27 cellular contexts compared by ENCODE assay signal in genomic region chr11:76916712-76917111, GRCh38.
"Had no signal": no experiment of that assay in that cellular context is flagged by ENCODE, and none has a peak within 500 bp of the region (broad histone marks: within the 10 kb centered on the region; RNA-seq: fewer than 3 reads in every experiment).

No MANE protein-coding gene starts in this region.

- H3K27me3 ChIP-seq: brain microvascular endothelial cell, cardiac muscle cell, Peyer's patch, SJCRH30 had no signal

- H3K27me3 Mint-ChIP-seq: activated CD8-positive, alpha-beta T cell treated with anti-CD3 and anti-CD28 coated beads for 36 hours; activated naive CD4-positive, alpha-beta T cell treated with anti-CD3 and anti-CD28 coated beads, Interleukin-2, amount 10 ng/mL, durations not matched to agents 7 days and 5 days; activated naive CD8-positive, alpha-beta T cell treated with anti-CD3 and anti-CD28 coated beads for 36 hours; T-helper 17 cell had no signal

- DNase-seq: activated CD4-positive, CD25-positive, alpha-beta regulatory T cell; activated CD8-positive, alpha-beta memory T cell treated with anti-CD3 and anti-CD28 coated beads, Interleukin-2, amount 50 U/mL, for 4 hours; activated CD8-positive, alpha-beta T cell treated with anti-CD3 and anti-CD28 coated beads for 36 hours; activated gamma-delta T cell treated with Interleukin-2 at 50 U/mL for 16 hours; activated naive CD4-positive, alpha-beta T cell treated with anti-CD3 and anti-CD28 coated beads, Interleukin-2, amount 10 ng/mL, durations not matched to agents 7 days and 5 days; activated naive CD8-positive, alpha-beta T cell treated with anti-CD3 and anti-CD28 coated beads for 36 hours; activated T-cell treated with anti-CD3 and anti-CD28 coated beads, Interleukin-2, amount 50 U/mL, for 72 hours; brain microvascular endothelial cell; Kasumi-1; KBM-7; NCI-H1048; NCI-H1930; NCI-H2171 treated with DMSO at 0.1 percent for 48 hours; NCI-H226; NCI-H510A treated with DMSO at 0.1 percent for 48 hours; NCI-H69; NK-92 treated with Interleukin-12 subunit alpha and Interleukin-12 subunit beta, amount 100 ng/mL, for 24 hours; Peyer's patch; Right ventricle myocardium superior; SJCRH30; T-helper 17 cell; T-helper 9 cell had no signal

- H3K4me3 Mint-ChIP-seq: activated CD8-positive, alpha-beta T cell treated with anti-CD3 and anti-CD28 coated beads for 36 hours; activated naive CD4-positive, alpha-beta T cell treated with anti-CD3 and anti-CD28 coated beads, Interleukin-2, amount 10 ng/mL, durations not matched to agents 7 days and 5 days; activated naive CD8-positive, alpha-beta T cell treated with anti-CD3 and anti-CD28 coated beads for 36 hours; activated T-cell treated with anti-CD3 and anti-CD28 coated beads, Interleukin-2, amount 50 U/mL, for 72 hours; T-helper 17 cell had no signal

- H3K27ac Mint-ChIP-seq: activated CD8-positive, alpha-beta T cell treated with anti-CD3 and anti-CD28 coated beads for 36 hours; activated naive CD4-positive, alpha-beta T cell treated with anti-CD3 and anti-CD28 coated beads, Interleukin-2, amount 10 ng/mL, durations not matched to agents 7 days and 5 days; activated naive CD8-positive, alpha-beta T cell treated with anti-CD3 and anti-CD28 coated beads for 36 hours; activated T-cell treated with anti-CD3 and anti-CD28 coated beads, Interleukin-2, amount 50 U/mL, for 72 hours; activated T-helper 2 cell treated with anti-CD3 and anti-CD28 coated beads, Interferon-gamma antibody, Interleukin-2, Interleukin-4, amounts not matched to agents 10 μg/mL and 5 μg/mL and 100 μg/mL, durations not matched to agents 14 hours and 24 hours and 36 hours; T-helper 17 cell had no signal

- H3K36me3 ChIP-seq: brain microvascular endothelial cell, cardiac muscle cell, Peyer's patch, SJCRH30 had no signal

- ATAC-seq: activated CD8-positive, alpha-beta T cell treated with anti-CD3 and anti-CD28 coated beads for 36 hours; activated T-cell treated with anti-CD3 and anti-CD28 coated beads, Interleukin-2, amount 50 U/mL, for 72 hours; SK-N-SH treated with all-trans-retinoic acid at 6 μM for 48 hours; T-helper 17 cell had no signal

- FAIRE-seq: TTC549 had no signal

- H3K4me3 ChIP-seq: cardiac muscle cell, Peyer's patch, SJCRH30 had no signal

- H3K36me3 Mint-ChIP-seq: activated naive CD4-positive, alpha-beta T cell treated with anti-CD3 and anti-CD28 coated beads, Interleukin-2, amount 10 ng/mL, durations not matched to agents 7 days and 5 days; activated naive CD8-positive, alpha-beta T cell treated with anti-CD3 and anti-CD28 coated beads for 36 hours had no signal

- H3K9me3 Mint-ChIP-seq: activated CD8-positive, alpha-beta T cell treated with anti-CD3 and anti-CD28 coated beads for 36 hours; activated naive CD4-positive, alpha-beta T cell treated with anti-CD3 and anti-CD28 coated beads, Interleukin-2, amount 10 ng/mL, durations not matched to agents 7 days and 5 days; activated naive CD8-positive, alpha-beta T cell treated with anti-CD3 and anti-CD28 coated beads for 36 hours; activated T-cell treated with anti-CD3 and anti-CD28 coated beads, Interleukin-2, amount 50 U/mL, for 72 hours; activated T-helper 2 cell treated with anti-CD3 and anti-CD28 coated beads, Interferon-gamma antibody, Interleukin-2, Interleukin-4, amounts not matched to agents 10 μg/mL and 5 μg/mL and 100 μg/mL, durations not matched to agents 14 hours and 24 hours and 36 hours had no signal

- H3K4me1 ChIP-seq: SJCRH30 had no signal

- H3K27ac ChIP-seq: brain microvascular endothelial cell, cardiac muscle cell, Peyer's patch, RWPE1, SJCRH30 had no signal

- H3K9me3 ChIP-seq: Peyer's patch, SJCRH30 had no signal
